ENCODE assay signal across 14 cellular contexts in the genomic region with DNA sequence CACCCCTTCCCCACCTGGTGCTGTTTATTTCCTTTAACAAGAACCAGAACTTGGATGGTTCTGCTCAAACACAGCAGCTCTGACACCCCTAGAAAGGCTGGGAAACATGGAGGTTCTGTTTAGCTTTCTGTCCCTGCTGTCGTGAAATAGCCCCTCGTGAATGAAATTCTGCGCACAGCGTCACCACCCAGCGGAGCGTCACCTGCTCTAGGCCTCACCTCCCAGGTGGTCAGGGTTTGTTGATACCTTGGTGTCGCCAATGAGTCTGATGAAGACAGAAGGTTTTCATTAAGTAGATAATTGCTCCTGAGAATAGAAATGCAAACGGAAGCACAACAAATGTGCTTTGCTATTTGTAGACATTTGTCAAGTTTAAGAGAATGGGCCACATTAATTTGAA.
A peak's percentile ranks its signal among the peaks of the same experiment; 100 is the strongest.
DNase-seq lines count a peak whose midpoint lies in the region; ATAC-seq and TF ChIP-seq lines count a peak whose summit lies in the region.
"Had no signal": no experiment of that assay in that cellular context is flagged by ENCODE, and none has a peak within 500 bp of the region (broad histone marks: within the 10 kb centered on the region; RNA-seq: fewer than 3 reads in every experiment).

No MANE protein-coding gene starts in this region.

- H3K27ac Mint-ChIP-seq in neural crest cell (ENCODE audit: unreplicated experiment) (peak overlapping the region; percentile 72), WTC11 (no peak overlapping the region)
- H3K27ac Mint-ChIP-seq: CD8-positive, alpha-beta memory T cell had no signal

- H3K4me1 Mint-ChIP-seq in neural crest cell, result no peaks in the 10 kb centered on the region
- H3K4me1 Mint-ChIP-seq in WTC11, result peaks cover 2% of the 10 kb centered on the region; the same call in 1 of the 2 replicates
- H3K4me1 Mint-ChIP-seq: CD8-positive, alpha-beta memory T cell had no signal

- intact Hi-C loops in head of caudate nucleus (cut with DNase I), result no loop called here

- H3K9me3 Mint-ChIP-seq in neural crest cell (no peaks in the 10 kb centered on the region), WTC11 (no peaks in the 10 kb centered on the region)
- H3K9me3 Mint-ChIP-seq: CD8-positive, alpha-beta memory T cell had no signal

- no peak for ATAC-seq in WTC11
- ATAC-seq: GM12878, PC-3 had no signal

- POLR2A ChIA-PET in WTC11 (lab: Charles Lee), result interaction anchor here (0.7 kb wide), 1 partner anchor 842 kb away, joined by 3 read pairs; no protein-coding TSS in a partner anchor

- no peak overlapping the region for H3K4me3 Mint-ChIP-seq in neural crest cell
- no peak overlapping the region for H3K4me3 Mint-ChIP-seq in WTC11
- H3K4me3 Mint-ChIP-seq: CD8-positive, alpha-beta memory T cell had no signal

- DNase-seq in DMS153 (lab: John Stamatoyannopoulos, UW), result peak; percentile 83
- peak; percentile 96 for DNase-seq in NCI-H1105 (lab: John Stamatoyannopoulos, UW)
- peak; percentile 87 for DNase-seq in NCI-H748 treated with DMSO at 0.1 percent for 48 hours (lab: John Stamatoyannopoulos, UW)
- DNase-seq in neural crest cell (ENCODE audit: low read depth, low spot score), result no peak
- no peak for DNase-seq in head of caudate nucleus
- DNase-seq in HCEC 1CT, result no peak
- DNase-seq in WTC11 (ENCODE audit: low spot score), result no peak
- DNase-seq: CD8-positive, alpha-beta memory T cell; MV-4-11; NCI-H1694 treated with DMSO at 0.1 percent for 48 hours; NCI-H446; T-helper 1 cell had no signal

- no peaks in the 10 kb centered on the region for H3K36me3 Mint-ChIP-seq in neural crest cell (ENCODE audit: low read depth)
- H3K36me3 Mint-ChIP-seq in WTC11, result no peaks in the 10 kb centered on the region
- H3K36me3 Mint-ChIP-seq: CD8-positive, alpha-beta memory T cell had no signal

- CTCF ChIA-PET in WTC11 (lab: Charles Lee), result interaction anchor here (1.3 kb wide), 1 partner anchor 31 kb away, joined by 4 read pairs; no protein-coding TSS in a partner anchor

- TF ChIP-seq CTCF in neural crest cell (conservative IDR thresholded peaks at IDR 0.05), result no peak
- no peak for TF ChIP-seq CTCF in WTC11 (IDR thresholded peaks at IDR 0.05)

- H3K27me3 Mint-ChIP-seq in neural crest cell (ENCODE audit: low read depth) (no peaks in the 10 kb centered on the region), WTC11 (ENCODE audit: low read depth) (no peaks in the 10 kb centered on the region; the same call in 1 of the 2 replicates)

TF ChIP-seq in WTC11, 78 proteins besides CTCF, POLR2A, EP300 and RAD21:
- TF ChIP-seq E2F1 (CRISPR knock-in tag; IDR thresholded peaks at IDR 0.05) (no peak), ETV6 (CRISPR knock-in tag; IDR thresholded peaks at IDR 0.05) (no peak), ZNF416 (CRISPR knock-in tag; IDR thresholded peaks at IDR 0.05) (no peak), HMGA2 (CRISPR knock-in tag; IDR thresholded peaks at IDR 0.05) (no peak), NFYB (CRISPR knock-in tag; conservative IDR thresholded peaks at IDR 0.05; ENCODE audit: low read depth) (no peak), CREM (CRISPR knock-in tag; IDR thresholded peaks at IDR 0.05) (no peak), GTF2I (CRISPR knock-in tag; conservative IDR thresholded peaks at IDR 0.05) (no peak), TEAD1 (CRISPR knock-in tag; IDR thresholded peaks at IDR 0.05) (no peak), KAT7 (CRISPR knock-in tag; IDR thresholded peaks at IDR 0.05; ENCODE audit: borderline replicate concordance) (no peak), SOX15 (CRISPR knock-in tag; IDR thresholded peaks at IDR 0.05) (no peak), MXD4 (CRISPR knock-in tag; IDR thresholded peaks at IDR 0.05; ENCODE audit: borderline replicate concordance) (no peak)
- TF ChIP-seq, protein P1, sequence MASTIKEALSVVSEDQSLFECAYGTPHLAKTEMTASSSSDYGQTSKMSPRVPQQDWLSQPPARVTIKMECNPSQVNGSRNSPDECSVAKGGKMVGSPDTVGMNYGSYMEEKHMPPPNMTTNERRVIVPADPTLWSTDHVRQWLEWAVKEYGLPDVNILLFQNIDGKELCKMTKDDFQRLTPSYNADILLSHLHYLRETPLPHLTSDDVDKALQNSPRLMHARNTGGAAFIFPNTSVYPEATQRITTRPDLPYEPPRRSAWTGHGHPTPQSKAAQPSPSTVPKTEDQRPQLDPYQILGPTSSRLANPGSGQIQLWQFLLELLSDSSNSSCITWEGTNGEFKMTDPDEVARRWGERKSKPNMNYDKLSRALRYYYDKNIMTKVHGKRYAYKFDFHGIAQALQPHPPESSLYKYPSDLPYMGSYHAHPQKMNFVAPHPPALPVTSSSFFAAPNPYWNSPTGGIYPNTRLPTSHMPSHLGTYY (CRISPR knock-in tag; IDR thresholded peaks at IDR 0.05), result no peak
- TF ChIP-seq, protein P2, sequence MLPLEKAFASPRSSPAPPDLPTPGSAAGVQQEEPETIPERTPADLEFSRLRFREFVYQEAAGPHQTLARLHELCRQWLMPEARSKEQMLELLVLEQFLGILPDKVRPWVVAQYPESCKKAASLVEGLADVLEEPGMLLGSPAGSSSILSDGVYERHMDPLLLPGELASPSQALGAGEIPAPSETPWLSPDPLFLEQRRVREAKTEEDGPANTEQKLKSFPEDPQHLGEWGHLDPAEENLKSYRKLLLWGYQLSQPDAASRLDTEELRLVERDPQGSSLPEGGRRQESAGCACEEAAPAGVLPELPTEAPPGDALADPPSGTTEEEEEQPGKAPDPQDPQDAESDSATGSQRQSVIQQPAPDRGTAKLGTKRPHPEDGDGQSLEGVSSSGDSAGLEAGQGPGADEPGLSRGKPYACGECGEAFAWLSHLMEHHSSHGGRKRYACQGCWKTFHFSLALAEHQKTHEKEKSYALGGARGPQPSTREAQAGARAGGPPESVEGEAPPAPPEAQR (CRISPR knock-in tag; IDR thresholded peaks at IDR 0.05), result no peak
- TF ChIP-seq, protein P3, sequence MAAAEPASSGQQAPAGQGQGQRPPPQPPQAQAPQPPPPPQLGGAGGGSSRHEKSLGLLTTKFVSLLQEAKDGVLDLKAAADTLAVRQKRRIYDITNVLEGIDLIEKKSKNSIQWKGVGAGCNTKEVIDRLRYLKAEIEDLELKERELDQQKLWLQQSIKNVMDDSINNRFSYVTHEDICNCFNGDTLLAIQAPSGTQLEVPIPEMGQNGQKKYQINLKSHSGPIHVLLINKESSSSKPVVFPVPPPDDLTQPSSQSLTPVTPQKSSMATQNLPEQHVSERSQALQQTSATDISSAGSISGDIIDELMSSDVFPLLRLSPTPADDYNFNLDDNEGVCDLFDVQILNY (CRISPR knock-in tag; IDR thresholded peaks at IDR 0.05), result no peak

Comparison
In these comparisons a context has a peak if more than half of its experiments do, and no peak if none do; other contexts are left out.
1. DNase-seq: peak in DMS153 (single experiment), NCI-H1105 (single experiment) and NCI-H748 treated with DMSO at 0.1 percent for 48 hours (single experiment); none in neural crest cell (single experiment), head of caudate nucleus (0 of 42), HCEC 1CT (single experiment) and WTC11 (single experiment).